Comparison of ENCODE assay signal across 18 cellular contexts in genomic region chr5:2901096-2901495, GRCh38.
"Had no signal": no experiment of that assay in that cellular context is flagged by ENCODE, and none has a peak within 500 bp of the region (broad histone marks: within the 10 kb centered on the region; RNA-seq: fewer than 3 reads in every experiment).

No MANE protein-coding gene starts in this region.

- H3K27ac ChIP-seq: colonic mucosa, neural progenitor cell, parathyroid adenoma, psoas muscle, stomach, thoracic aorta, transverse colon had no signal

- H3K4me1 ChIP-seq: colonic mucosa, neural progenitor cell, parathyroid adenoma, psoas muscle, stomach, transverse colon had no signal

- H3K36me3 ChIP-seq: colonic mucosa, neural progenitor cell, stomach, thoracic aorta, transverse colon had no signal

- H3K4me3 ChIP-seq: colonic mucosa, neural progenitor cell, psoas muscle, stomach, thoracic aorta, transverse colon had no signal

- ATAC-seq: natural killer cell, psoas muscle, sciatic nerve had no signal

- H3K9me3 ChIP-seq: colonic mucosa, psoas muscle, thoracic aorta, transverse colon had no signal

- H3K27me3 ChIP-seq: colonic mucosa, neural progenitor cell, stomach, transverse colon had no signal

- DNase-seq: colonic mucosa; effector CD8-positive, alpha-beta T cell; foreskin melanocyte; hippocampal formation; kidney glomerular epithelial cell; mammary epithelial cell; natural killer cell; nucleus accumbens; psoas muscle; retina; stimulated activated naive CD4-positive, alpha-beta T cell; stomach; substantia nigra; transverse colon had no signal
